Comparison of ENCODE assay signal across 23 cellular contexts in the genomic region with DNA sequence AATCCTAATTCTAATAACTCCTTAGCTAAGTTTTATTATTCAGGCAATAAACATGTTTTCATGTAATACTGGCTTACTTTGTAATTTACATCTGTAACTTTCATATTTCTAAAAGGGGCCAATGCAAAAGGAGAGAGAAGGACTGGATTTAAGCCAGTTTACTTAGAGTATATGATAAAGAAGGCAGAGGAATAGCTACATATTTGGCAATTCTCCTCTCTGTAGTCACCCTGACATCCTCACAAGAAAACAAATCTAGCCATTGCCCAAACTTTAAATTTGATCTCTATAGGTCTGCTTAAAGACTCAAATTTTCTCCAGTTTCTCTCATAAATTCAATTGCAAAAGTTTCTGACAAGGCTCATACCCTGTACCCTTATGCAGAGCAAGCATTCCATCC. TPM values are rescaled to one million over a fixed set of nuclear protein-coding genes. Genes with fewer than 3 reads are reported as not detected.
A peak's percentile ranks its signal among the peaks of the same experiment; 100 is the strongest.
DNase-seq lines count a peak whose midpoint lies in the region; ATAC-seq and TF ChIP-seq lines count a peak whose summit lies in the region.
"Had no signal": no experiment of that assay in that cellular context is flagged by ENCODE, and none has a peak within 500 bp of the region (broad histone marks: within the 10 kb centered on the region; RNA-seq: fewer than 3 reads in every experiment).

No MANE protein-coding gene starts in this region.

- H4K20me1 ChIP-seq in PC-9 (ENCODE audit: insufficient read depth) = no peaks in the 10 kb centered on the region

- peak overlapping the region; percentile 92 for H3K9ac ChIP-seq in adipocyte (ENCODE audit: low read length)

- no peak for TF ChIP-seq POLR2A in gastrocnemius medialis (IDR thresholded peaks at IDR 0.05)
- no peak for TF ChIP-seq POLR2A in GM18505 (IDR thresholded peaks at IDR 0.05; ENCODE audit: borderline replicate concordance, extremely low read depth, insufficient read depth, insufficient read length)

- CTCF ChIA-PET in PC-9 (lab: Charles Lee) = no interaction called here

- H3K36me3 ChIP-seq in ACC112 (ENCODE audit: insufficient read depth, low read length) = no peaks in the 10 kb centered on the region
- no peaks in the 10 kb centered on the region for H3K36me3 ChIP-seq in adipocyte (ENCODE audit: control insufficient read depth, insufficient read depth, low read length, severe bottlenecking)
- H3K36me3 ChIP-seq in gastrocnemius medialis = no peaks in the 10 kb centered on the region
- no peaks in the 10 kb centered on the region for H3K36me3 ChIP-seq in PC-9 (ENCODE audit: low read depth)
- H3K36me3 ChIP-seq: adrenal gland, thyroid gland had no signal

- H3K4me3 ChIP-seq in ACC112 (ENCODE audit: low read depth, low read length) = peak overlapping the region; percentile 82
- peak overlapping the region; percentile 88 for H3K4me3 ChIP-seq in adipocyte (ENCODE audit: low read length)
- H3K4me3 ChIP-seq in fibroblast of villous mesenchyme (ENCODE audit: low read depth, low read length) = peak overlapping the region; percentile 93
- peak overlapping the region in 3 of 4 donors; percentile 55 to 59 (median 56) for H3K4me3 ChIP-seq in gastrocnemius medialis
- no peak overlapping the region for H3K4me3 ChIP-seq in PC-9
- H3K4me3 ChIP-seq: thyroid gland had no signal

- no peak overlapping the region for H3K4me2 ChIP-seq in PC-9

- in situ Hi-C loops in gastrocnemius medialis (cut with MboI; ENCODE audit: low sequenced_read_pairs in 4 of 4) = no loop called here

- ATAC-seq in gastrocnemius medialis (no peak), HG02759 (IDR thresholded peaks at IDR 0.05; ENCODE audit: unreplicated experiment) (no peak), GM18505 (IDR thresholded peaks at IDR 0.05; ENCODE audit: unreplicated experiment) (no peak)
- ATAC-seq: activated CD8-positive, alpha-beta T cell treated with anti-CD3 and anti-CD28 coated beads for 36 hours; left lobe of liver; natural killer cell treated with Interleukin-12 subunit alpha and Interleukin-12 subunit beta and Interleukin-15 and Interleukin-18, amount 100 ng/mL, for 72 hours had no signal

- intact Hi-C loops in gastrocnemius medialis (cut with DNase I; ENCODE audit: low total_unique reads) (no loop called here), PC-9 (cut with micrococcal nuclease; ENCODE audit: unreplicated experiment) (no loop called here)

- no TSS peak for BruUV-seq in PC-9 (replicated peaks; lab: Mats Ljungman, UMichigan)

- DNase-seq in adipocyte (ENCODE audit: low read depth) = no peak
- no peak for DNase-seq in fibroblast of villous mesenchyme (ENCODE audit: low read depth)
- no peak for DNase-seq in gastrocnemius medialis
- no peak for DNase-seq in PC-9
- DNase-seq in GM19240 (ENCODE audit: insufficient read length, low spot score) = no peak
- DNase-seq: activated CD8-positive, alpha-beta T cell treated with anti-CD3 and anti-CD28 coated beads for 36 hours; adrenal gland; COR-L47; cortex of kidney; hypothalamus; MV-4-11; NCI-H748 treated with DMSO at 0.1 percent for 48 hours; stimulated activated CD4-positive, alpha-beta T cell treated with anti-CD3 and anti-CD28 coated beads, Interleukin-2, amount 100 ng/mL, for 48 hours; thyroid gland had no signal

- no peak for TF ChIP-seq CTCF in fibroblast of villous mesenchyme (IDR thresholded peaks at IDR 0.05; ENCODE audit: insufficient read depth, low read depth, low read length)
- no peak for TF ChIP-seq CTCF in gastrocnemius medialis (IDR thresholded peaks at IDR 0.05 in 4 of 5, conservative IDR thresholded peaks at IDR 0.05 in 1 of 5)
- TF ChIP-seq CTCF in PC-9 (conservative IDR thresholded peaks at IDR 0.05) = no peak

- no peaks in the 10 kb centered on the region for H3F3A ChIP-seq in PC-9 (ENCODE audit: insufficient read depth, low read depth)

- peaks cover 40% of the 10 kb centered on the region for H3K4me1 ChIP-seq in ACC112 (ENCODE audit: control insufficient read depth, insufficient read depth, low read length, unreplicated experiment)
- peaks cover 43% of the 10 kb centered on the region for H3K4me1 ChIP-seq in adipocyte (ENCODE audit: control insufficient read depth, insufficient read depth, low read length)
- peaks cover 14 to 18% of the 10 kb centered on the region in 2 donors for H3K4me1 ChIP-seq in gastrocnemius medialis
- H3K4me1 ChIP-seq in PC-9 (replicated peaks; ENCODE audit: insufficient read depth) = no peaks in the 10 kb centered on the region
- H3K4me1 ChIP-seq: adrenal gland had no signal

- H3K27ac ChIP-seq in ACC112 (ENCODE audit: low read depth, low read length) (peak overlapping the region; percentile 28; the same call in 1 of the 2 replicates), gastrocnemius medialis (peak overlapping the region in 3 of 4 donors; percentile 29 to 72 (median 63)), PC-9 (no peak overlapping the region)
- H3K27ac ChIP-seq: adrenal gland, epithelial cell of prostate had no signal

- H2AFZ ChIP-seq in ACC112 (ENCODE audit: low read length, unreplicated experiment) (peak overlapping the region; percentile 5), PC-9 (no peak overlapping the region)

- no peaks in the 10 kb centered on the region for H3K9me2 ChIP-seq in PC-9 (ENCODE audit: insufficient read depth)

- no peaks in the 10 kb centered on the region for H3K9me3 ChIP-seq in adipocyte (ENCODE audit: control insufficient read depth, low read length)
- no peaks in the 10 kb centered on the region for H3K9me3 ChIP-seq in gastrocnemius medialis
- no peaks in the 10 kb centered on the region for H3K9me3 ChIP-seq in PC-9 (ENCODE audit: insufficient read depth, low read depth)
- H3K9me3 ChIP-seq: adrenal gland, thyroid gland had no signal

- H3K79me2 ChIP-seq in ACC112 (ENCODE audit: control insufficient read depth, insufficient read depth, low read length, unreplicated experiment) = peaks cover 12% of the 10 kb centered on the region
- H3K79me2 ChIP-seq in PC-9 (ENCODE audit: low read depth) = no peaks in the 10 kb centered on the region

- H3K27me3 ChIP-seq in ACC112 (ENCODE audit: insufficient read depth, low read length) (no peaks in the 10 kb centered on the region), adipocyte (replicated peaks; ENCODE audit: control insufficient read depth, insufficient read depth, low read length) (no peaks in the 10 kb centered on the region), gastrocnemius medialis (no peaks in the 10 kb centered on the region), PC-9 (ENCODE audit: insufficient read depth, low read depth) (no peaks in the 10 kb centered on the region)
- H3K27me3 ChIP-seq: adrenal gland, thyroid gland had no signal

- POLR2A ChIA-PET in PC-9 (lab: Charles Lee; ENCODE audit: unreplicated experiment) = no interaction called here

RNA-seq across cellular contexts. Expression of gene FIBIN, which starts 2.1 kb away (rescaled TPM):
- total RNA-seq in fibroblast of villous mesenchyme (25.9 and 26.4 TPM in 2 replicates), gastrocnemius medialis (10 to 100 TPM; 10.7 to 23.6 (median 21.3) TPM), PC-9 (2021) (not detected in 2 replicates)
- total RNA-seq: activated CD8-positive, alpha-beta T cell treated with anti-CD3 and anti-CD28 coated beads for 36 hours; activated T-helper 1 cell treated with anti-CD3 and anti-CD28 coated beads, Interleukin-12 subunit alpha, Interleukin-12 subunit beta, Interleukin-2, Interleukin-4 antibody, amounts not matched to agents 30 ng/mL and 10 ng/mL and 1 ng/mL, durations not matched to agents 14 hours and 24 hours and 36 hours; natural killer cell treated with Interleukin-12 subunit alpha and Interleukin-12 subunit beta and Interleukin-15 and Interleukin-18, amount 100 ng/mL, for 72 hours; pulmonary artery endothelial cell; RPMI7951 had no signal

RNA-seq across cellular contexts. Expression of gene BBOX1, which starts 44.6 kb away (rescaled TPM):
- total RNA-seq in fibroblast of villous mesenchyme (not detected in 2 replicates), gastrocnemius medialis (10 to 100 TPM in 1 of 4 donors, under 1 TPM in 2, not detected in 1; 0.25 to 10.2 (median 0.65) TPM), PC-9 (2021) (not detected in 2 replicates)
- total RNA-seq: activated CD8-positive, alpha-beta T cell treated with anti-CD3 and anti-CD28 coated beads for 36 hours; activated T-helper 1 cell treated with anti-CD3 and anti-CD28 coated beads, Interleukin-12 subunit alpha, Interleukin-12 subunit beta, Interleukin-2, Interleukin-4 antibody, amounts not matched to agents 30 ng/mL and 10 ng/mL and 1 ng/mL, durations not matched to agents 14 hours and 24 hours and 36 hours; natural killer cell treated with Interleukin-12 subunit alpha and Interleukin-12 subunit beta and Interleukin-15 and Interleukin-18, amount 100 ng/mL, for 72 hours; pulmonary artery endothelial cell had no signal

Comparison
In these comparisons a context has a peak if more than half of its experiments do, and no peak if none do; other contexts are left out.
1. RNA of gene FIBIN, which starts 2.1 kb away (total RNA-seq): 25.9 to 26.4 TPM in fibroblast of villous mesenchyme and 10.7 to 23.6 TPM in gastrocnemius medialis; not detected in PC-9; every median in the first group is over 10 times any median in the second.